In the genomic region with DNA sequence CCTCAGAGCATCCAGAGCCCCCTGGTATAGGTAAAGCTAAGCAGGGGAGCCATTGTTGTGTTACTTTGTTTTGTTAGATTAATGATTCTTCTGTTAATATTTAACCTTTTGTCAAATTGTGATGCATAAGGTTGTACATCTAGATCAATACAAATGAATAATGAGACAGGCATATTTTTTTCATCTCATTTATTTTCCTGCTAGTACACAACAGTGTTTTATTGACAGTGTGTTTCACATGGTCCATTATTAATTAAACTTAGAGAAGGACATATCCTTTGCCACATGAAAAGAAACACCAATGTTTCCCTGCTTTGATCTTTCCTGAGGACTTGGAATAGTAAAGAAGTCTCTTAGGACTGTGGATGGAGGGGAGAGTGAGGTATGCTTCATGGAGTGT, we compare ENCODE assay signal across 34 cellular contexts.
"Had no signal": no experiment of that assay in that cellular context is flagged by ENCODE, and none has a peak within 500 bp of the region (broad histone marks: within the 10 kb centered on the region; RNA-seq: fewer than 3 reads in every experiment).

No MANE protein-coding gene starts in this region.

- H3K4me3 ChIP-seq: MG63 had no signal

- H3K27me3 ChIP-seq: MG63 had no signal

- H3K36me3 ChIP-seq: MG63 had no signal

- H3K9me3 ChIP-seq: MG63 had no signal

- DNase-seq: Karpas-422, Kasumi-1, MG63, MM.1S, MV-4-11, NCI-H1048, NCI-H1092, NCI-H1092 treated with DMSO at 0.1 percent for 48 hours, NCI-H1105, NCI-H1105 treated with DMSO at 0.1 percent for 48 hours, NCI-H1417, NCI-H1417 treated with DMSO at 0.1 percent for 48 hours, NCI-H1436, NCI-H1436 treated with DMSO at 0.1 percent for 48 hours, NCI-H146, NCI-H1694, NCI-H1694 treated with DMSO at 0.1 percent for 48 hours, NCI-H187, NCI-H187 treated with DMSO at 0.1 percent for 48 hours, NCI-H1930, NCI-H2029, NCI-H2029 treated with DMSO at 0.1 percent for 48 hours, NCI-H2081, NCI-H2081 treated with DMSO at 0.1 percent for 48 hours, NCI-H2107, NCI-H2171, NCI-H2171 treated with DMSO at 0.1 percent for 48 hours, NCI-H2227 treated with DMSO at 0.1 percent for 48 hours, NCI-H226, NCI-H345, NCI-H446, NCI-H446 treated with DMSO at 0.1 percent for 48 hours, NCI-H510A, NCI-H510A treated with DMSO at 0.1 percent for 48 hours had no signal
